ENCODE assay signal across 10 cellular contexts in the genomic region with DNA sequence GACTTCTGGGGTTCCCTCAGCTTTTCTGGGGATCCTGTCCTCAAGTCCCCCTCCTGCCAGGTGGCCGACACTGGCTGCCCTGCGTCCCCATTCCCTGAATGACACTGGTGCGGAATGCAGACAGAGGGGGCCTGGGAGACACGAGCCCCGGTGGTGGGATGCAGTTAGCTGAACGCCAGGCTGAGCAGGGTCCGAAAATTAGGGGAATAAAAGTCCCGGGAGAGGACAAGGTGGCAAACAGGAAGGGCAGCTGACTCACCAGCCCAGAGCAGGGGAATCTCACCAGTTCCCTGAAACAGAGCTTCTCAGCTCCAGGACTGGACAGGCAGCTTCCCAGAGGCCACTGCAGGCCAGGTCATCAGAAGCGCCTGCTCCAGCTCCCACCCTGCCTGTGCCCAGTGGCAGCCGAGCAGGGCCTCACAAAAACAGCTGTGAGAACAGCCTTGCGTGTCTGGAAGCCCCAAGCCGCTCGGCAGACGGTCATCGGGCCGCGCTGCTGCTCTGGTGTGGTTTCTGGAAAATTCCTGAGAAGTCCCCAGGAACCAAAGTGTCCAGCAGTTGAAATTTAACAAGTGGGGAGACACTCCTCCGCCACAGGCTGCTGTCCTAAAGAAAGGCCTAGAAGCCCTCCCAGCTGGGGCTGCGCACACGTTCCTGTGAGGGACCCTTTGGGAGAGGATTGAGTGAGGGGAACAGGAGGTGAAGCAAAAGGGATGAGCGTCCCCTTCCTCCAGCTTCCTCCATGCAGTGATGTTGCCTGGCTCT. TPM values are rescaled to one million over a fixed set of nuclear protein-coding genes. Genes with fewer than 3 reads are reported as not detected.
DNase-seq lines count a peak whose midpoint lies in the region; ATAC-seq and TF ChIP-seq lines count a peak whose summit lies in the region.
"Had no signal": no experiment of that assay in that cellular context is flagged by ENCODE, and none has a peak within 500 bp of the region (broad histone marks: within the 10 kb centered on the region; RNA-seq: fewer than 3 reads in every experiment).

No MANE protein-coding gene starts in this region.

- H3K27me3 Mint-ChIP-seq in nephron progenitor cell (ENCODE audit: low read depth, poor library complexity) (peaks cover 30% of the 10 kb centered on the region), WTC11 (ENCODE audit: low read depth) (peaks cover 10% of the 10 kb centered on the region; the same call in 1 of the 2 replicates)
- H3K27me3 Mint-ChIP-seq in activated CD4-positive, alpha-beta T cell treated with anti-CD3 and anti-CD28 coated beads, Interleukin-2, amount 10 ng/mL, durations not matched to agents 24 days and 14 days, result no peaks in the 10 kb centered on the region

- H3K27ac Mint-ChIP-seq in nephron progenitor cell (peak overlapping the region; percentile 72), WTC11 (no peak overlapping the region; the same call in 1 of the 2 replicates)
- no peak overlapping the region for H3K27ac Mint-ChIP-seq in activated CD4-positive, alpha-beta T cell treated with anti-CD3 and anti-CD28 coated beads, Interleukin-2, amount 10 ng/mL, durations not matched to agents 24 days and 14 days

- H3K27ac ChIP-seq in BLaER1, result peak overlapping the region; percentile 72
- H3K27ac ChIP-seq: ascending aorta had no signal

- H3K4me1 Mint-ChIP-seq in nephron progenitor cell (peaks cover 52% of the 10 kb centered on the region), WTC11 (peaks cover 16% of the 10 kb centered on the region)
- peaks cover 40% of the 10 kb centered on the region for H3K4me1 Mint-ChIP-seq in activated CD4-positive, alpha-beta T cell treated with anti-CD3 and anti-CD28 coated beads, Interleukin-2, amount 10 ng/mL, durations not matched to agents 24 days and 14 days

- H3K4me1 ChIP-seq in BLaER1, result peaks cover 89% of the 10 kb centered on the region

- H3K4me2 ChIP-seq in BLaER1, result peak overlapping the region; percentile 70

- H3K36me3 Mint-ChIP-seq in nephron progenitor cell (ENCODE audit: low read depth) (no peaks in the 10 kb centered on the region), WTC11 (no peaks in the 10 kb centered on the region)
- peaks cover 18% of the 10 kb centered on the region for H3K36me3 Mint-ChIP-seq in activated CD4-positive, alpha-beta T cell treated with anti-CD3 and anti-CD28 coated beads, Interleukin-2, amount 10 ng/mL, durations not matched to agents 24 days and 14 days (ENCODE audit: low read depth)

- POLR2A ChIA-PET in WTC11 (lab: Charles Lee), result no interaction called here

- no peaks in the 10 kb centered on the region for H4K20me1 ChIP-seq in BLaER1

- no peaks in the 10 kb centered on the region for H3K9me3 ChIP-seq in BLaER1
- no peaks in the 10 kb centered on the region for H3K9me3 ChIP-seq in MG63
- H3K9me3 ChIP-seq: ascending aorta had no signal

- H3K9me3 Mint-ChIP-seq in nephron progenitor cell, result no peaks in the 10 kb centered on the region
- no peaks in the 10 kb centered on the region for H3K9me3 Mint-ChIP-seq in WTC11
- H3K9me3 Mint-ChIP-seq in activated CD4-positive, alpha-beta T cell treated with anti-CD3 and anti-CD28 coated beads, Interleukin-2, amount 10 ng/mL, durations not matched to agents 24 days and 14 days, result no peaks in the 10 kb centered on the region

- no peaks in the 10 kb centered on the region for H3K27me3 ChIP-seq in BLaER1
- no peaks in the 10 kb centered on the region for H3K27me3 ChIP-seq in MG63
- H3K27me3 ChIP-seq: ascending aorta had no signal

- ATAC-seq in GM21526 (IDR thresholded peaks at IDR 0.05; ENCODE audit: low FRiP score, unreplicated experiment) (no peak), WTC11 (no peak)
- ATAC-seq: K562 had no signal

- H3K4me3 ChIP-seq in BLaER1 (no peak overlapping the region), MG63 (no peak overlapping the region)
- H3K4me3 ChIP-seq: ascending aorta, K562 had no signal

- intact Hi-C loops in activated CD4-positive, alpha-beta T cell treated with anti-CD3 and anti-CD28 coated beads, Interleukin-2, amount 10 ng/mL, durations not matched to agents 24 days and 14 days (cut with micrococcal nuclease), result no loop called here

- H3K4me3 Mint-ChIP-seq in nephron progenitor cell (no peak overlapping the region), WTC11 (no peak overlapping the region)
- H3K4me3 Mint-ChIP-seq in activated CD4-positive, alpha-beta T cell treated with anti-CD3 and anti-CD28 coated beads, Interleukin-2, amount 10 ng/mL, durations not matched to agents 24 days and 14 days, result no peak overlapping the region

- H3K36me3 ChIP-seq in BLaER1 (no peaks in the 10 kb centered on the region), MG63 (peaks cover 10% of the 10 kb centered on the region)
- H3K36me3 ChIP-seq: ascending aorta had no signal

- CTCF ChIA-PET in WTC11 (lab: Charles Lee), result interaction anchor here (1.1 to 3.7 kb wide), 6 partner anchors 16 to 78 kb away, joined by 3 to 16 read pairs (median 5); no protein-coding TSS in a partner anchor

- peak overlapping the region; percentile 59 for H3K9ac ChIP-seq in BLaER1

- DNase-seq in MG63 (peak; percentile 52), dedifferentiated amniotic fluid mesenchymal stem cell (ENCODE audit: extremely low spot score) (peak; percentile 85), nephron progenitor cell (no peak), WTC11 (ENCODE audit: low spot score) (no peak), midbrain (lab: John Stamatoyannopoulos, UW) (no peak)
- no peak for DNase-seq in activated CD4-positive, alpha-beta T cell treated with anti-CD3 and anti-CD28 coated beads, Interleukin-2, amount 10 ng/mL, durations not matched to agents 24 days and 14 days

- TF ChIP-seq CTCF in nephron progenitor cell (IDR thresholded peaks at IDR 0.05) (no peak), WTC11 (IDR thresholded peaks at IDR 0.05) (no peak)

TF ChIP-seq in WTC11, 78 proteins besides CTCF, POLR2A, EP300 and RAD21:
- no peak for TF ChIP-seq FOXJ3 (CRISPR knock-in tag; IDR thresholded peaks at IDR 0.05; ENCODE audit: borderline replicate concordance)
- no peak for TF ChIP-seq MAX (CRISPR knock-in tag; IDR thresholded peaks at IDR 0.05)
- TF ChIP-seq, protein P1, sequence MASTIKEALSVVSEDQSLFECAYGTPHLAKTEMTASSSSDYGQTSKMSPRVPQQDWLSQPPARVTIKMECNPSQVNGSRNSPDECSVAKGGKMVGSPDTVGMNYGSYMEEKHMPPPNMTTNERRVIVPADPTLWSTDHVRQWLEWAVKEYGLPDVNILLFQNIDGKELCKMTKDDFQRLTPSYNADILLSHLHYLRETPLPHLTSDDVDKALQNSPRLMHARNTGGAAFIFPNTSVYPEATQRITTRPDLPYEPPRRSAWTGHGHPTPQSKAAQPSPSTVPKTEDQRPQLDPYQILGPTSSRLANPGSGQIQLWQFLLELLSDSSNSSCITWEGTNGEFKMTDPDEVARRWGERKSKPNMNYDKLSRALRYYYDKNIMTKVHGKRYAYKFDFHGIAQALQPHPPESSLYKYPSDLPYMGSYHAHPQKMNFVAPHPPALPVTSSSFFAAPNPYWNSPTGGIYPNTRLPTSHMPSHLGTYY (CRISPR knock-in tag; IDR thresholded peaks at IDR 0.05), result no peak
- TF ChIP-seq CREM (CRISPR knock-in tag; IDR thresholded peaks at IDR 0.05), result no peak
- no peak for TF ChIP-seq TEAD4 (CRISPR knock-in tag; IDR thresholded peaks at IDR 0.05)
- TF ChIP-seq ATF1 (CRISPR knock-in tag; IDR thresholded peaks at IDR 0.05), result no peak

RNA-seq across cellular contexts. Expression of gene EXOC3, which starts 47.6 kb away (rescaled TPM):
- total RNA-seq in MG63 (2014; rRNA removed; shearing (Covaris generic); ENCODE audit: low replicate concordance), result 11.3 and 19.4 TPM in 2 replicates
- 60.1 to 62.4 TPM (median 62.2 TPM) in 3 replicates for total RNA-seq in WTC11 (2021)
- total RNA-seq in activated CD4-positive, alpha-beta T cell treated with anti-CD3 and anti-CD28 coated beads, Interleukin-2, amount 10 ng/mL, durations not matched to agents 24 days and 14 days, result 64.5 and 67.2 TPM in 2 replicates

Comparison
In these comparisons a context has a peak if more than half of its experiments do, and no peak if none do; other contexts are left out.
1. DNase-seq: peak in MG63 (single experiment) and dedifferentiated amniotic fluid mesenchymal stem cell (single experiment); none in nephron progenitor cell (single experiment), WTC11 (single experiment), midbrain (single experiment) and activated CD4-positive, alpha-beta T cell treated with anti-CD3 and anti-CD28 coated beads, Interleukin-2, amount 10 ng/mL, durations not matched to agents 24 days and 14 days (single experiment).